1 cellular context compared by ENCODE assay signal in the genomic region with DNA sequence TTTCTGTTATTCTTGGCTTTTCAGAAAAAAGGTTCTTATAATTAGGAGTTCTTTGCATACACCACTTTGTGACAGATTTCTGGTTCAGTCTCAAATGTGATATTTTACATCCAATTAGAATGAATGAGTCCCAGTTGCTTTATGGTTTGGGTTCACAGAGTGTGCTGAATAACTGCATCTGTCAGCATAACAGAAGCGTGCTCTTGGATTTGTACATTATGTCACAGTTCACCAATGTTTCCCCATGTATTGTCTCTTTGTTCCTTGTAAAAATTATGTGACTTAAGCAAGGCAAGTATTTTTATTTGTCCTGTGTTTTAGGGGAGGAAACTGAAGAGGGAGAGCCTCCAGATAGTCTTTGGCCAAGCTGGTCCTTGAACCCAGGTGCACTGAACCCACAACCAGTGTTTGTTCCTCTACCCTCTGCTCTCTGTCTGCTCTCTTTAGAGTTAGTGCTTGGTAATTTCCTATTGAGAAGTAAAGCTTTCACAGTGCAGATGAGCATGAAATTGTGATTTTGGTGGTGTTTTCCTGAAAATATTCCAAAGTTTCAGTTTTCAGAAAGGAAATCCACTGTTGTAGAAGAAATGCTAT.
TF ChIP-seq lines count a peak whose summit lies in the region.

No MANE protein-coding gene starts in this region.

TF ChIP-seq in HepG2, 621 proteins besides CTCF, POLR2A, EP300 and RAD21 (continued from another document and continues in another):
- TF ChIP-seq ZNF296 (CRISPR knock-in tag; conservative IDR thresholded peaks at IDR 0.05) (no peak), ZSCAN30 (CRISPR knock-in tag; IDR thresholded peaks at IDR 0.05) (no peak), ZMYM2 (CRISPR knock-in tag; IDR thresholded peaks at IDR 0.05) (0 out of 2 replicates have a peak, but pooled peaks have one; percentile 29), KAT8 (CRISPR knock-in tag; IDR thresholded peaks at IDR 0.05) (no peak), HNF4G (IDR thresholded peaks at IDR 0.05; ENCODE audit: borderline replicate concordance, low read depth, low read length) (no peak), HNF4G (CRISPR knock-in tag; IDR thresholded peaks at IDR 0.05; ENCODE audit: borderline replicate concordance, low read depth) (no peak), RXRB (CRISPR knock-in tag; IDR thresholded peaks at IDR 0.05; ENCODE audit: borderline replicate concordance) (0 out of 2 replicates have a peak, but pooled peaks have one; percentile 14), ZBTB44 (CRISPR knock-in tag; IDR thresholded peaks at IDR 0.05) (no peak), DNMT1 (CRISPR knock-in tag; IDR thresholded peaks at IDR 0.05) (no peak), GLI4 (CRISPR knock-in tag; IDR thresholded peaks at IDR 0.05; ENCODE audit: borderline replicate concordance) (no peak), MXI1 (IDR thresholded peaks at IDR 0.05; ENCODE audit: borderline replicate concordance, low read depth, low read length) (no peak), MYC (CRISPR knock-in tag; IDR thresholded peaks at IDR 0.05; ENCODE audit: borderline replicate concordance) (no peak), ZNF644 (CRISPR knock-in tag; IDR thresholded peaks at IDR 0.05; ENCODE audit: low read depth) (no peak), ZMYM4 (CRISPR knock-in tag; IDR thresholded peaks at IDR 0.05) (peak; percentile 66; the same call in 1 of the 2 replicates), HNF4A (CRISPR knock-in tag; IDR thresholded peaks at IDR 0.05) (peak; percentile 84), ZNF326 (CRISPR knock-in tag; IDR thresholded peaks at IDR 0.05; ENCODE audit: borderline replicate concordance) (no peak), ELF3 (CRISPR knock-in tag; IDR thresholded peaks at IDR 0.05) (peak; percentile 30; the same call in 1 of the 2 replicates), EZH2 (conservative IDR thresholded peaks at IDR 0.05; ENCODE audit: low read depth, low read length) (no peak), PITX1 (CRISPR knock-in tag; IDR thresholded peaks at IDR 0.05) (no peak), DDIT3 (CRISPR knock-in tag; IDR thresholded peaks at IDR 0.05) (no peak), MAFK (conservative IDR thresholded peaks at IDR 0.05 in 1 of 2, IDR thresholded peaks at IDR 0.05 in 1 of 2; ENCODE audit: low read length in 2 of 2) (peak; percentile 88 to 94), ATF5 (CRISPR knock-in tag; IDR thresholded peaks at IDR 0.05; ENCODE audit: low read depth) (no peak), ZNF34 (CRISPR knock-in tag; IDR thresholded peaks at IDR 0.05; ENCODE audit: borderline replicate concordance) (no peak), ZZZ3 (CRISPR knock-in tag; IDR thresholded peaks at IDR 0.05; ENCODE audit: borderline replicate concordance) (no peak), ARID5B (CRISPR knock-in tag; IDR thresholded peaks at IDR 0.05) (0 out of 2 replicates have a peak, but pooled peaks have one; percentile 41), ZNF615 (CRISPR knock-in tag; IDR thresholded peaks at IDR 0.05; ENCODE audit: borderline replicate concordance) (no peak), BCL6 (CRISPR knock-in tag; IDR thresholded peaks at IDR 0.05) (no peak), MAFF (IDR thresholded peaks at IDR 0.05; ENCODE audit: low read depth, low read length) (peak; percentile 90), POLR2G (IDR thresholded peaks at IDR 0.05; ENCODE audit: low read depth, low read length) (no peak), ZNF331 (CRISPR knock-in tag; IDR thresholded peaks at IDR 0.05) (no peak; the same call in 1 of the 2 replicates), SIN3A (IDR thresholded peaks at IDR 0.05; ENCODE audit: borderline replicate concordance, low read depth, low read length) (no peak), NBN (conservative IDR thresholded peaks at IDR 0.05) (no peak), ZMAT5 (CRISPR knock-in tag; IDR thresholded peaks at IDR 0.05; ENCODE audit: borderline replicate concordance, low read depth) (no peak), ZBTB38 (CRISPR knock-in tag; IDR thresholded peaks at IDR 0.05) (no peak), ZNF687 (CRISPR knock-in tag; IDR thresholded peaks at IDR 0.05) (no peak), ZNF292 (CRISPR knock-in tag; IDR thresholded peaks at IDR 0.05; ENCODE audit: borderline replicate concordance, low read depth) (0 out of 2 replicates have a peak, but pooled peaks have one; percentile 18), ZNF670 (CRISPR knock-in tag; IDR thresholded peaks at IDR 0.05; ENCODE audit: borderline replicate concordance) (no peak), SOX5 (CRISPR knock-in tag; IDR thresholded peaks at IDR 0.05; ENCODE audit: borderline replicate concordance) (0 out of 2 replicates have a peak, but pooled peaks have one; percentile 10), RFX3 (CRISPR knock-in tag; IDR thresholded peaks at IDR 0.05) (no peak), ZNF556 (CRISPR knock-in tag; IDR thresholded peaks at IDR 0.05; ENCODE audit: borderline replicate concordance) (no peak), GLMP (CRISPR knock-in tag; IDR thresholded peaks at IDR 0.05; ENCODE audit: borderline replicate concordance) (no peak)
- TF ChIP-seq, protein P1, sequence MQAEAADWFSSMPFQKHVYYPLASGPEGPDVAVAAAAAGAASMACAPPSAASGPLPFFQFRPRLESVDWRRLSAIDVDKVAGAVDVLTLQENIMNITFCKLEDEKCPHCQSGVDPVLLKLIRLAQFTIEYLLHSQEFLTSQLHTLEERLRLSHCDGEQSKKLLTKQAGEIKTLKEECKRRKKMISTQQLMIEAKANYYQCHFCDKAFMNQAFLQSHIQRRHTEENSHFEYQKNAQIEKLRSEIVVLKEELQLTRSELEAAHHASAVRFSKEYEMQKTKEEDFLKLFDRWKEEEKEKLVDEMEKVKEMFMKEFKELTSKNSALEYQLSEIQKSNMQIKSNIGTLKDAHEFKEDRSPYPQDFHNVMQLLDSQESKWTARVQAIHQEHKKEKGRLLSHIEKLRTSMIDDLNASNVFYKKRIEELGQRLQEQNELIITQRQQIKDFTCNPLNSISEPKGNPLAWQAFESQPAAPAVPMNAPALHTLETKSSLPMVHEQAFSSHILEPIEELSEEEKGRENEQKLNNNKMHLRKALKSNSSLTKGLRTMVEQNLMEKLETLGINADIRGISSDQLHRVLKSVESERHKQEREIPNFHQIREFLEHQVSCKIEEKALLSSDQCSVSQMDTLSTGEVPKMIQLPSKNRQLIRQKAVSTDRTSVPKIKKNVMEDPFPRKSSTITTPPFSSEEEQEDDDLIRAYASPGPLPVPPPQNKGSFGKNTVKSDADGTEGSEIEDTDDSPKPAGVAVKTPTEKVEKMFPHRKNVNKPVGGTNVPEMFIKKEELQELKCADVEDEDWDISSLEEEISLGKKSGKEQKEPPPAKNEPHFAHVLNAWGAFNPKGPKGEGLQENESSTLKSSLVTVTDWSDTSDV (CRISPR knock-in tag; IDR thresholded peaks at IDR 0.05), result no peak
- TF ChIP-seq, protein P2, sequence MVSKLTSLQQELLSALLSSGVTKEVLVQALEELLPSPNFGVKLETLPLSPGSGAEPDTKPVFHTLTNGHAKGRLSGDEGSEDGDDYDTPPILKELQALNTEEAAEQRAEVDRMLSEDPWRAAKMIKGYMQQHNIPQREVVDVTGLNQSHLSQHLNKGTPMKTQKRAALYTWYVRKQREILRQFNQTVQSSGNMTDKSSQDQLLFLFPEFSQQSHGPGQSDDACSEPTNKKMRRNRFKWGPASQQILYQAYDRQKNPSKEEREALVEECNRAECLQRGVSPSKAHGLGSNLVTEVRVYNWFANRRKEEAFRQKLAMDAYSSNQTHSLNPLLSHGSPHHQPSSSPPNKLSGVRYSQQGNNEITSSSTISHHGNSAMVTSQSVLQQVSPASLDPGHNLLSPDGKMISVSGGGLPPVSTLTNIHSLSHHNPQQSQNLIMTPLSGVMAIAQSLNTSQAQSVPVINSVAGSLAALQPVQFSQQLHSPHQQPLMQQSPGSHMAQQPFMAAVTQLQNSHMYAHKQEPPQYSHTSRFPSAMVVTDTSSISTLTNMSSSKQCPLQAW (CRISPR knock-in tag; IDR thresholded peaks at IDR 0.05), result no peak
